ENCODE assay signal across 14 cellular contexts in genomic region chr22:39290724-39291161, GRCh38. TPM values are rescaled to one million over a fixed set of nuclear protein-coding genes. Genes with fewer than 3 reads are reported as not detected.
DNase-seq lines count a peak whose midpoint lies in the region; ATAC-seq and TF ChIP-seq lines count a peak whose summit lies in the region.
"Had no signal": no experiment of that assay in that cellular context is flagged by ENCODE, and none has a peak within 500 bp of the region (broad histone marks: within the 10 kb centered on the region; RNA-seq: fewer than 3 reads in every experiment).

No MANE protein-coding gene starts in this region.

- CTCF ChIA-PET in A673 (lab: Charles Lee), result no interaction called here

- H3K4me3 ChIP-seq in cardiac fibroblast (replicated peaks in 1 of 2; ENCODE audit: low read depth in 2 of 2, low read length in 2 of 2), result no peak overlapping the region
- no peak overlapping the region for H3K4me3 ChIP-seq in thymus (ENCODE audit: low read length)
- no peak overlapping the region for H3K4me3 ChIP-seq in A673 (ENCODE audit: low read depth, low read length, poor library complexity, severe bottlenecking)
- H3K4me3 ChIP-seq: lung had no signal

- peak overlapping the region; percentile 33 for H3K27ac ChIP-seq in thymus (ENCODE audit: low read depth)
- H3K27ac ChIP-seq in A673 (ENCODE audit: low read depth, low read length, poor library complexity, severe bottlenecking), result no peak overlapping the region

- H3K27me3 ChIP-seq in thymus (ENCODE audit: control insufficient read depth, insufficient read depth), result no peaks in the 10 kb centered on the region
- no peaks in the 10 kb centered on the region for H3K27me3 ChIP-seq in A673 (replicated peaks; ENCODE audit: insufficient read depth, low read depth, low read length, poor library complexity)

- no peaks in the 10 kb centered on the region for H3K9me3 Mint-ChIP-seq in stimulated activated naive B cell treated with anti-CD40 and anti-IgM and Interleukin-4, amounts not matched to agents 10 μg/mL and 1 μg/mL and 100 μg/mL, for 72 hours

- H3K4me1 ChIP-seq in thymus (ENCODE audit: control insufficient read depth, insufficient read depth, low read length) (no peaks in the 10 kb centered on the region), A673 (ENCODE audit: insufficient read depth, low read length, poor library complexity, severe bottlenecking) (peaks cover 21% of the 10 kb centered on the region)

- no peaks in the 10 kb centered on the region for H3K36me3 ChIP-seq in thymus (ENCODE audit: control insufficient read depth, insufficient read depth)
- no peaks in the 10 kb centered on the region for H3K36me3 ChIP-seq in A673 (ENCODE audit: insufficient read depth, low read length, poor library complexity, severe bottlenecking)

- POLR2A ChIA-PET in A673 (lab: Charles Lee; ENCODE audit: low non-redundant PET), result no interaction called here

- H3K36me3 Mint-ChIP-seq in stimulated activated naive B cell treated with anti-CD40 and anti-IgM and Interleukin-4, amounts not matched to agents 10 μg/mL and 1 μg/mL and 100 μg/mL, for 72 hours, result peaks cover 0 to 2% of the 10 kb centered on the region in 2 donors

- H3K27me3 Mint-ChIP-seq in stimulated activated naive B cell treated with anti-CD40 and anti-IgM and Interleukin-4, amounts not matched to agents 10 μg/mL and 1 μg/mL and 100 μg/mL, for 72 hours, result peaks cover 10 to 21% of the 10 kb centered on the region in 2 donors

- no peak overlapping the region for H3K4me3 Mint-ChIP-seq in stimulated activated naive B cell treated with anti-CD40 and anti-IgM and Interleukin-4, amounts not matched to agents 10 μg/mL and 1 μg/mL and 100 μg/mL, for 72 hours

- BruUV-seq in A673 (replicated peaks; lab: Mats Ljungman, UMichigan), result no TSS peak

- peak; percentile 88 for TF ChIP-seq EP300 in Ishikawa (IDR thresholded peaks at IDR 0.05; ENCODE audit: borderline replicate concordance)

- intact Hi-C loops in A673 (cut with micrococcal nuclease; ENCODE audit: unreplicated experiment), result no loop called here

- DNase-seq in cardiac fibroblast (ENCODE audit: low read depth in 2 of 2) (peak; percentile 59 to 82), left kidney (ENCODE audit: low read depth, low spot score) (peak; percentile 58), NCI-H146 (lab: John Stamatoyannopoulos, UW) (no peak), A673 (ENCODE audit: low spot score) (no peak)
- DNase-seq in stimulated activated naive B cell treated with anti-CD40 and anti-IgM and Interleukin-4, amounts not matched to agents 10 μg/mL and 1 μg/mL and 100 μg/mL, for 72 hours, result no peak
- DNase-seq: activated CD8-positive, alpha-beta memory T cell treated with anti-CD3 and anti-CD28 coated beads, Interleukin-2, amount 50 U/mL, for 48 hours; cortex of kidney; NCI-H1436; stimulated activated CD4-positive, alpha-beta T cell treated with anti-CD3 and anti-CD28 coated beads, Interleukin-4, amount 100 ng/mL, for 1 hour; SW 1271 had no signal

- H3K27ac Mint-ChIP-seq in stimulated activated naive B cell treated with anti-CD40 and anti-IgM and Interleukin-4, amounts not matched to agents 10 μg/mL and 1 μg/mL and 100 μg/mL, for 72 hours, result no peak overlapping the region

- H3K4me1 Mint-ChIP-seq in stimulated activated naive B cell treated with anti-CD40 and anti-IgM and Interleukin-4, amounts not matched to agents 10 μg/mL and 1 μg/mL and 100 μg/mL, for 72 hours, result peaks cover 15 to 26% of the 10 kb centered on the region in 2 donors

- TF ChIP-seq CTCF in cardiac fibroblast (IDR thresholded peaks at IDR 0.05; ENCODE audit: low read depth, low read length) (no peak), A673 (conservative IDR thresholded peaks at IDR 0.05; ENCODE audit: low read depth, low read length) (no peak)

- H3K9me3 ChIP-seq in thymus (ENCODE audit: control insufficient read depth), result no peaks in the 10 kb centered on the region
- H3K9me3 ChIP-seq in A673 (ENCODE audit: low read depth, low read length, poor library complexity, severe bottlenecking), result no peaks in the 10 kb centered on the region

- 0 out of 2 replicates have a peak, but pooled peaks have one; percentile 20 for TF ChIP-seq RAD21 in Ishikawa (IDR thresholded peaks at IDR 0.05; ENCODE audit: low read depth)

- 92% methylated on average over 17 of the region's 17 CpGs for WGBS in thymus

- ATAC-seq in stimulated activated naive B cell treated with anti-CD40 and anti-IgM and Interleukin-4, amounts not matched to agents 10 μg/mL and 1 μg/mL and 100 μg/mL, for 72 hours (replicated peaks), result no peak
- no peak for ATAC-seq in GM19463 (IDR thresholded peaks at IDR 0.05; ENCODE audit: unreplicated experiment)

TF ChIP-seq in Ishikawa, 13 proteins besides CTCF, POLR2A, EP300 and RAD21:
- peak; percentile 65 for TF ChIP-seq YY1 (IDR thresholded peaks at IDR 0.05; ENCODE audit: low read depth)
- TF ChIP-seq MAX (IDR thresholded peaks at IDR 0.05), result peak; percentile 81
- peak; percentile 94 for TF ChIP-seq NFIC (IDR thresholded peaks at IDR 0.05)
- no peak for TF ChIP-seq CREB1 (IDR thresholded peaks at IDR 0.05; ENCODE audit: low read depth)
- no peak for TF ChIP-seq CEBPB (IDR thresholded peaks at IDR 0.05)
- TF ChIP-seq ZBTB7A (IDR thresholded peaks at IDR 0.05; ENCODE audit: low read depth), result peak; percentile 90
- TF ChIP-seq EGR1 (IDR thresholded peaks at IDR 0.05), result no peak
- TF ChIP-seq USF1 (IDR thresholded peaks at IDR 0.05), result no peak
- TF ChIP-seq TEAD4 (IDR thresholded peaks at IDR 0.05), result peak; percentile 67
- TF ChIP-seq TAF1 (IDR thresholded peaks at IDR 0.05; ENCODE audit: low read depth), result no peak
- TF ChIP-seq TCF12 (IDR thresholded peaks at IDR 0.05; ENCODE audit: low read depth), result peak; percentile 87
- TF ChIP-seq FOXM1 (IDR thresholded peaks at IDR 0.05; ENCODE audit: borderline replicate concordance, low read depth), result peak; percentile 71
- TF ChIP-seq REST (IDR thresholded peaks at IDR 0.05; ENCODE audit: low read depth), result no peak
TF ChIP-seq in Ishikawa: peak in this region for 7.

RNA-seq across cellular contexts. Expression of gene RPL3, which starts 28.7 kb away (rescaled TPM):
- 2,946 TPM for polyA plus RNA-seq in thymus
- 1,117 and 1,141 TPM in 2 replicates for total RNA-seq in A673 (2021)

RNA-seq across cellular contexts. Expression of gene PDGFB, which starts 46.0 kb away (rescaled TPM):
- 4.3 TPM for polyA plus RNA-seq in thymus
- total RNA-seq in A673 (2021), result 0.09 and 0.13 TPM in 2 replicates

RNA-seq across cellular contexts. Expression of gene SYNGR1, which starts 59.0 kb away (rescaled TPM):
- 6.1 TPM for polyA plus RNA-seq in thymus
- total RNA-seq in A673 (2021), result 31.7 and 36.7 TPM in 2 replicates

Comparison
In these comparisons a context has a peak if more than half of its experiments do, and no peak if none do; other contexts are left out.
1. DNase-seq: peak in cardiac fibroblast (2 of 2) and left kidney (single experiment); none in NCI-H146 (single experiment), stimulated activated naive B cell treated with anti-CD40 and anti-IgM and Interleukin-4, amounts not matched to agents 10 μg/mL and 1 μg/mL and 100 μg/mL, for 72 hours (single experiment) and A673 (single experiment).